8 cellular contexts compared by ENCODE assay signal in genomic region chr20:5119143-5119434, GRCh38. TPM values are rescaled to one million over a fixed set of nuclear protein-coding genes. Genes with fewer than 3 reads are reported as not detected.
A peak's percentile ranks its signal among the peaks of the same experiment; 100 is the strongest.
DNase-seq lines count a peak whose midpoint lies in the region; ATAC-seq and TF ChIP-seq lines count a peak whose summit lies in the region.

No MANE protein-coding gene starts in this region.

- H3K4me1 Mint-ChIP-seq in activated CD8-positive, alpha-beta memory T cell treated with anti-CD3 and anti-CD28 coated beads, Interleukin-2, amount 10 ng/mL, durations not matched to agents 7 days and 5 days, result peaks cover 62% of the 10 kb centered on the region

- CTCF ChIA-PET in activated CD8-positive, alpha-beta memory T cell treated with anti-CD3 and anti-CD28 coated beads, Interleukin-2, amount 10 ng/mL, durations not matched to agents 7 days and 5 days (lab: Charles Lee), result interaction anchor here (1.1 to 5.7 kb wide), 6 partner anchors 14 to 361 kb away, joined by 3 to 28 read pairs (median 6); no protein-coding TSS in a partner anchor

- DNase-seq in activated CD8-positive, alpha-beta memory T cell treated with anti-CD3 and anti-CD28 coated beads, Interleukin-2, amount 10 ng/mL, durations not matched to agents 7 days and 5 days, result no peak
- DNase-seq in activated CD8-positive, alpha-beta memory T cell treated with anti-CD3 and anti-CD28 coated beads, Interleukin-2, amount 50 U/mL, for 48 hours, result no peak
- DNase-seq in adrenal gland (no peak), AG20443 (ENCODE audit: low spot score) (no peak), DMS 273 treated with DMSO at 0.1 percent for 48 hours (lab: John Stamatoyannopoulos, UW) (no peak)

- H3K4me3 Mint-ChIP-seq in activated CD8-positive, alpha-beta memory T cell treated with anti-CD3 and anti-CD28 coated beads, Interleukin-2, amount 10 ng/mL, durations not matched to agents 7 days and 5 days, result peak overlapping the region; percentile 90

- peak overlapping the region; percentile 97 for H3K27ac Mint-ChIP-seq in activated CD8-positive, alpha-beta memory T cell treated with anti-CD3 and anti-CD28 coated beads, Interleukin-2, amount 10 ng/mL, durations not matched to agents 7 days and 5 days

- ATAC-seq in activated CD8-positive, alpha-beta memory T cell treated with anti-CD3 and anti-CD28 coated beads, Interleukin-2, amount 10 ng/mL, durations not matched to agents 7 days and 5 days, result no peak
- ATAC-seq in HG03095 (IDR thresholded peaks at IDR 0.05; ENCODE audit: unreplicated experiment), result no peak

- H3K4me3 ChIP-seq in adrenal gland (peak overlapping the region; percentile 54 to 85 (median 72)), liver (ENCODE audit: low read depth in 1 of 3, low read length in 3 of 3) (peak overlapping the region; percentile 54 to 93 (median 75)), thymus (ENCODE audit: low read length) (peak overlapping the region; percentile 65)

- intact Hi-C loops in adrenal gland (cut with DNase I), result no loop called here

- H3K9me3 ChIP-seq in adrenal gland (replicated peaks in 1 of 3) (no peaks in the 10 kb centered on the region), liver (ENCODE audit: control insufficient read depth in 4 of 4, low read length in 3 of 4) (no peaks in the 10 kb centered on the region), thymus (ENCODE audit: control insufficient read depth) (no peaks in the 10 kb centered on the region)

- H3K4me1 ChIP-seq in adrenal gland (replicated peaks in 1 of 2), result peaks cover 10 to 23% of the 10 kb centered on the region in 2 donors
- H3K4me1 ChIP-seq in liver (ENCODE audit: control insufficient read depth in 4 of 4, insufficient read depth in 4 of 4, low read length in 3 of 4), result peaks cover 1 to 16% (median 10%) of the 10 kb centered on the region in 4 donors
- H3K4me1 ChIP-seq in thymus (ENCODE audit: control insufficient read depth, insufficient read depth, low read length), result peaks cover 12% of the 10 kb centered on the region

- H3K36me3 Mint-ChIP-seq in activated CD8-positive, alpha-beta memory T cell treated with anti-CD3 and anti-CD28 coated beads, Interleukin-2, amount 10 ng/mL, durations not matched to agents 7 days and 5 days, result peaks cover 48% of the 10 kb centered on the region

- WGBS in adrenal gland, 4 donors, result 0 to 1% (median 0%) methylated on average over 9 to 21 of the region's 21 CpGs
- WGBS in liver, result under 1% methylated on average over 21 of the region's 21 CpGs
- under 1% methylated on average over 21 of the region's 21 CpGs for WGBS in thymus

- TF ChIP-seq POLR2A in adrenal gland (IDR thresholded peaks at IDR 0.05), result no peak

- peak overlapping the region in 1 of 2 donors; percentile 22 for H3K9ac ChIP-seq in liver (ENCODE audit: low read depth in 1 of 2, low read length in 2 of 2)

- no peaks in the 10 kb centered on the region for H3K9me3 Mint-ChIP-seq in activated CD8-positive, alpha-beta memory T cell treated with anti-CD3 and anti-CD28 coated beads, Interleukin-2, amount 10 ng/mL, durations not matched to agents 7 days and 5 days (ENCODE audit: low read depth)

- no peaks in the 10 kb centered on the region for H3K27me3 Mint-ChIP-seq in activated CD8-positive, alpha-beta memory T cell treated with anti-CD3 and anti-CD28 coated beads, Interleukin-2, amount 10 ng/mL, durations not matched to agents 7 days and 5 days

- TF ChIP-seq CTCF in adrenal gland (IDR thresholded peaks at IDR 0.05) (no peak), liver (IDR thresholded peaks at IDR 0.05; ENCODE audit: low read depth, low read length, missing input control) (no peak)

- peaks cover 0 to 29% of the 10 kb centered on the region in 2 donors for H3K36me3 ChIP-seq in adrenal gland (replicated peaks in 1 of 2)
- peaks cover 1 to 17% (median 14%) of the 10 kb centered on the region in 4 donors for H3K36me3 ChIP-seq in liver (ENCODE audit: control insufficient read depth in 4 of 4, insufficient read depth in 3 of 4, low read depth in 1 of 4, low read length in 3 of 4)
- peaks cover 8% of the 10 kb centered on the region for H3K36me3 ChIP-seq in thymus (ENCODE audit: control insufficient read depth, insufficient read depth)

- H3K27me3 ChIP-seq in adrenal gland, result no peaks in the 10 kb centered on the region
- H3K27me3 ChIP-seq in liver (ENCODE audit: control insufficient read depth in 4 of 4, insufficient read depth in 4 of 4, low read length in 3 of 4), result no peaks in the 10 kb centered on the region
- H3K27me3 ChIP-seq in thymus (ENCODE audit: control insufficient read depth, insufficient read depth), result no peaks in the 10 kb centered on the region

- H3K27ac ChIP-seq in adrenal gland, result peak overlapping the region in 4 of 5 donors; percentile 87 to 95 (median 88)
- H3K27ac ChIP-seq in liver (ENCODE audit: low read depth in 1 of 2, low read length in 2 of 2), result peak overlapping the region in 1 of 2 donors; percentile 93
- H3K27ac ChIP-seq in thymus (ENCODE audit: low read depth), result peak overlapping the region; percentile 6

- no peak for TF ChIP-seq RAD21 in liver (IDR thresholded peaks at IDR 0.05)

TF ChIP-seq in liver, 16 proteins besides CTCF, POLR2A, EP300 and RAD21:
- TF ChIP-seq MAX (IDR thresholded peaks at IDR 0.05) (no peak), SP1 (IDR thresholded peaks at IDR 0.05) (peak; percentile 35)

RNA-seq across cellular contexts. Expression of gene PCNA, which starts 0.7 kb away (rescaled TPM):
- total RNA-seq in activated CD8-positive, alpha-beta memory T cell treated with anti-CD3 and anti-CD28 coated beads, Interleukin-2, amount 10 ng/mL, durations not matched to agents 7 days and 5 days, result 100 to 1,000 TPM; 548 to 587 TPM
- total RNA-seq in adrenal gland, result 10 to 100 TPM; 40.8 to 97.3 (median 48.6) TPM
- 10 to 100 TPM; 23.5 to 63.8 (median 31.5) TPM for polyA plus RNA-seq in adrenal gland
- total RNA-seq in liver, result 100 to 1,000 TPM in 1 of 2 donors, 10 to 100 TPM in 1; 19.3 to 161 TPM
- polyA plus RNA-seq in liver, result 10 to 100 TPM; 14.1 to 28.3 TPM
- polyA plus RNA-seq in thymus, result 75.4 TPM

RNA-seq across cellular contexts. Expression of gene TMEM230, which starts 6.2 kb away (rescaled TPM):
- total RNA-seq in activated CD8-positive, alpha-beta memory T cell treated with anti-CD3 and anti-CD28 coated beads, Interleukin-2, amount 10 ng/mL, durations not matched to agents 7 days and 5 days, result 10 to 100 TPM; 57.0 to 82.4 TPM
- total RNA-seq in adrenal gland (100 to 1,000 TPM in 7 of 8 donors, 10 to 100 TPM in 1; 95.6 to 214 (median 135) TPM), liver (10 to 100 TPM; 53.8 to 75.7 TPM)
- polyA plus RNA-seq in adrenal gland (100 to 1,000 TPM; 206 to 276 (median 240) TPM), liver (100 to 1,000 TPM in 1 of 2 donors, 10 to 100 TPM in 1; 83.1 to 101 TPM), thymus (162 TPM)

RNA-seq across cellular contexts. Expression of gene CDS2, which starts 7.7 kb away (rescaled TPM):
- 10 to 100 TPM; 62.2 to 63.5 TPM for total RNA-seq in activated CD8-positive, alpha-beta memory T cell treated with anti-CD3 and anti-CD28 coated beads, Interleukin-2, amount 10 ng/mL, durations not matched to agents 7 days and 5 days
- 10 to 100 TPM; 27.8 to 71.0 (median 46.7) TPM for total RNA-seq in adrenal gland
- polyA plus RNA-seq in adrenal gland, result 10 to 100 TPM; 11.8 to 27.5 (median 12.6) TPM
- 10 to 100 TPM; 17.6 to 31.6 TPM for total RNA-seq in liver
- polyA plus RNA-seq in liver, result 10 to 100 TPM in 1 of 2 donors, 1 to 10 TPM in 1; 9.6 to 11.2 TPM
- polyA plus RNA-seq in thymus, result 13.4 TPM
